10 cellular contexts compared by ENCODE assay signal in genomic region chr12:113497709-113498108, GRCh38. TPM values are rescaled to one million over a fixed set of nuclear protein-coding genes. Genes with fewer than 3 reads are reported as not detected.
"Had no signal": no experiment of that assay in that cellular context is flagged by ENCODE, and none has a peak within 500 bp of the region (broad histone marks: within the 10 kb centered on the region; RNA-seq: fewer than 3 reads in every experiment).

No MANE protein-coding gene starts in this region.

- DNase-seq: H7, KG1 had no signal

- H3K4me3 ChIP-seq: GM23338, HAP-1 had no signal

- H3K27ac ChIP-seq: HL-60 had no signal

- H3K4me3 Mint-ChIP-seq: GM23338, IgD-negative memory B cell had no signal

- H3K4me2 ChIP-seq: GM23338 had no signal

- ATAC-seq: GM23338, HCT116, HepG2 had no signal

- H2AFZ ChIP-seq: GM23338 had no signal

- H3K36me3 ChIP-seq: HAP-1 had no signal

- H3K27ac Mint-ChIP-seq: GM23338, IgD-negative memory B cell had no signal

- H3K9me3 ChIP-seq: HAP-1 had no signal

- FAIRE-seq: HepG2 had no signal

- H3K36me3 Mint-ChIP-seq: IgD-negative memory B cell had no signal

RNA-seq across cellular contexts. Expression of gene LHX5, which starts 26.0 kb away (rescaled TPM):
- total RNA-seq: GM23338, H4, HepG2, HT1080 had no signal
- polyA plus RNA-seq: HepG2, IgD-negative memory B cell had no signal
